ENCODE assay signal across 10 cellular contexts in the genomic region with DNA sequence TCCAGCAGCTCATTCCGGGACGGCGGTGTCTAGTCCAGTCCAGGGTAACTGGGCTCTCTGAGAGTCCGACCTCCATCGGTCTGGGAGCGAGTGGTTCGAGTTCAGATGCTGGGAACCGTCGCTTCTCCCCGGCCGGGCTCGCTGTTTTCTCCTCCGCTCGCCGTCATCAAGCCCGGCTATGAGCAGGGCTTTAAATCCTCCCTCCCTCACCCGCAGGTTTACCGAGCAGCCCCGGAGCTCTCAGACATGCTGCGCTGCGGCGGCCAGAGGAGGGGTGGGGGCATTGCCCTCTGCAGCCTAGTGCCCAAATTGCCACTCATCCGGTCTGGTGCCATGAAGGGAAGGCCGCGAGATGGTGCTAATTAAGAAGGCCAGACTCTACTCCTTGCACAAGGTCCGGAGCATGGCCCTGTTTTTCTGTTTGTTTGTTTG. TPM values are rescaled to one million over a fixed set of nuclear protein-coding genes. Genes with fewer than 3 reads are reported as not detected.
A peak's percentile ranks its signal among the peaks of the same experiment; 100 is the strongest.
DNase-seq lines count a peak whose midpoint lies in the region; ATAC-seq and TF ChIP-seq lines count a peak whose summit lies in the region.
"Had no signal": no experiment of that assay in that cellular context is flagged by ENCODE, and none has a peak within 500 bp of the region (broad histone marks: within the 10 kb centered on the region; RNA-seq: fewer than 3 reads in every experiment).

No MANE protein-coding gene starts in this region.

- peak overlapping the region; percentile 17 for H3K4me2 ChIP-seq in fibroblast of lung (ENCODE audit: extremely low read depth, insufficient read depth, low read length)

- ATAC-seq in GM19043 (IDR thresholded peaks at IDR 0.05; ENCODE audit: low read depth, unreplicated experiment) = peak; percentile 12
- peak; percentile 17 for ATAC-seq in HG03342 (IDR thresholded peaks at IDR 0.05; ENCODE audit: unreplicated experiment)
- ATAC-seq in psoas muscle = no peak

- no peaks in the 10 kb centered on the region for H3K79me2 ChIP-seq in fibroblast of lung (ENCODE audit: control insufficient read depth, insufficient read depth, low read length)

- intact Hi-C loops in psoas muscle (cut with DNase I) = loop anchor here in 1 of 2 donors (5.0 kb wide), 1 partner anchor 616 kb away; no protein-coding TSS in a partner anchor

- DNase-seq in fibroblast of lung (ENCODE audit: low read depth in 2 of 2) (no peak), psoas muscle (no peak), DMS79 (lab: John Stamatoyannopoulos, UW) (no peak), H4 (ENCODE audit: low spot score) (no peak), MV-4-11 (lab: John Stamatoyannopoulos, UW) (no peak), NCI-H1092 treated with DMSO at 0.1 percent for 48 hours (lab: John Stamatoyannopoulos, UW) (no peak)

- H2AFZ ChIP-seq in fibroblast of lung (ENCODE audit: low read length) = peak overlapping the region; percentile 18

- H3K4me1 ChIP-seq in fibroblast of lung (ENCODE audit: control insufficient read depth, extremely low read depth, insufficient read depth, low read length) = no peaks in the 10 kb centered on the region
- no peaks in the 10 kb centered on the region for H3K4me1 ChIP-seq in psoas muscle

- H3K36me3 ChIP-seq in fibroblast of lung (ENCODE audit: control insufficient read depth, insufficient read depth, low read length) = no peaks in the 10 kb centered on the region
- no peaks in the 10 kb centered on the region for H3K36me3 ChIP-seq in psoas muscle (ENCODE audit: insufficient read depth in 1 of 2, low read depth in 1 of 2)
- H3K36me3 ChIP-seq: cardiac muscle cell had no signal

- H3K27me3 ChIP-seq in fibroblast of lung (ENCODE audit: control insufficient read depth, insufficient read depth, low read length) = peaks cover 40% of the 10 kb centered on the region
- H3K27me3 ChIP-seq in psoas muscle (ENCODE audit: insufficient read depth in 3 of 3, low read length in 2 of 3) = peaks cover 1 to 88% (median 27%) of the 10 kb centered on the region in 3 donors

- no peak overlapping the region for H3K9ac ChIP-seq in fibroblast of lung (ENCODE audit: insufficient read depth, low read length)

- H3K9me3 ChIP-seq in fibroblast of lung (ENCODE audit: control insufficient read depth, insufficient read depth, low read depth, low read length) = no peaks in the 10 kb centered on the region
- H3K9me3 ChIP-seq in psoas muscle = no peaks in the 10 kb centered on the region

- TF ChIP-seq CTCF in fibroblast of lung (conservative IDR thresholded peaks at IDR 0.05 in 1 of 2, IDR thresholded peaks at IDR 0.05 in 1 of 2; ENCODE audit: low read depth in 1 of 2, low read length in 2 of 2) (no peak), psoas muscle (IDR thresholded peaks at IDR 0.05) (no peak)

- no peak overlapping the region for H3K27ac ChIP-seq in fibroblast of lung (ENCODE audit: insufficient read depth, low read length)
- no peak overlapping the region for H3K27ac ChIP-seq in psoas muscle

- WGBS in psoas muscle, 3 donors = 34 to 45% (median 44%) methylated on average over 26 of the region's 26 CpGs

- H4K20me1 ChIP-seq in fibroblast of lung (ENCODE audit: control insufficient read depth, extremely low read depth, insufficient read depth, low read length) = no peaks in the 10 kb centered on the region

- H3K4me3 ChIP-seq in fibroblast of lung (replicated peaks in 1 of 4; ENCODE audit: control extremely low read depth in 1 of 4, insufficient read depth in 1 of 4, low read depth in 3 of 4, low read length in 4 of 4) (no peak overlapping the region), psoas muscle (peak overlapping the region; percentile 1)

RNA-seq across cellular contexts. Expression of a gene that starts 23.2 kb away (rescaled TPM):
- total RNA-seq in fibroblast of lung (under 0.01 TPM in 2 replicates), psoas muscle (under 1 TPM in 2 of 4 donors, not detected in 2; 0.34 to 0.54 TPM)
- polyA plus RNA-seq in fibroblast of lung (0.25 and 0.51 TPM in 2 replicates), psoas muscle (under 1 TPM; 0.05 to 0.13 (median 0.12) TPM)
- polyA plus RNA-seq in fibroblast of lung (2012) = 0.27 and 0.41 TPM in 2 replicates
- not detected in 2 replicates for polyA minus RNA-seq in fibroblast of lung (ENCODE audit: low replicate concordance)
- total RNA-seq in H4 (2014; rRNA removed; shearing (Covaris generic)) = 0.06 and 1.2 TPM in 2 replicates
- total RNA-seq: lung microvascular endothelial cell had no signal

Comparison
In these comparisons a context has a peak if more than half of its experiments do, and no peak if none do; other contexts are left out.
1. ATAC-seq: peak in GM19043 (single experiment) and HG03342 (single experiment); none in psoas muscle (0 of 4).